In genomic region chr4:117800636-117801035, GRCh38 we compare ENCODE assay signal across 30 cellular contexts.
"Had no signal": no experiment of that assay in that cellular context is flagged by ENCODE, and none has a peak within 500 bp of the region (broad histone marks: within the 10 kb centered on the region; RNA-seq: fewer than 3 reads in every experiment).

No MANE protein-coding gene starts in this region.

- H3K4me3 ChIP-seq: adrenal gland, ascending aorta, body of pancreas, breast epithelium, cardiac muscle cell had no signal

- H3K36me3 ChIP-seq: adrenal gland, ascending aorta, brain microvascular endothelial cell, breast epithelium, cardiac muscle cell had no signal

- H3K4me1 ChIP-seq: adrenal gland, ascending aorta, body of pancreas, breast epithelium had no signal

- H3K27ac ChIP-seq: adrenal gland, ascending aorta, body of pancreas, brain microvascular endothelial cell, breast epithelium, cardiac muscle cell had no signal

- H3K27me3 ChIP-seq: adrenal gland, ascending aorta, body of pancreas, brain microvascular endothelial cell, breast epithelium, cardiac muscle cell had no signal

- H3K9me3 ChIP-seq: adrenal gland, ascending aorta, body of pancreas, breast epithelium had no signal

- DNase-seq: activated effector memory CD4-positive, alpha-beta T cell treated with anti-CD3 and anti-CD28 coated beads, Interleukin-2, amount 50 U/mL, for 16 hours; activated effector memory CD4-positive, alpha-beta T cell treated with Interleukin-2 at 50 U/mL for 16 hours; activated gamma-delta T cell; activated gamma-delta T cell treated with Interleukin-2 at 50 U/mL for 16 hours; activated naive CD4-positive, alpha-beta T cell; activated naive CD4-positive, alpha-beta T cell treated with anti-CD3 and anti-CD28 coated beads for 36 hours; activated naive CD4-positive, alpha-beta T cell treated with anti-CD3 and anti-CD28 coated beads, Interleukin-2, amount 10 ng/mL, durations not matched to agents 7 days and 5 days; activated naive CD4-positive, alpha-beta T cell treated with anti-CD3 and anti-CD28 coated beads, Interleukin-2, amount 50 U/mL, for 16 hours; activated naive CD4-positive, alpha-beta T cell treated with Interleukin-2 at 50 U/mL for 16 hours; activated naive CD8-positive, alpha-beta T cell treated with anti-CD3 and anti-CD28 coated beads for 36 hours; activated naive CD8-positive, alpha-beta T cell treated with anti-CD3 and anti-CD28 coated beads, Interleukin-2, amount 10 ng/mL, durations not matched to agents 7 days and 5 days; activated naive CD8-positive, alpha-beta T cell treated with anti-CD3 and anti-CD28 coated beads, Interleukin-2, amount 50 U/mL, for 24 hours; activated T-cell treated with anti-CD3 and anti-CD28 coated beads, Interleukin-2, amount 50 U/mL, for 1 hour; activated T-cell treated with anti-CD3 and anti-CD28 coated beads, Interleukin-2, amount 50 U/mL, for 24 hours; activated T-cell treated with anti-CD3 and anti-CD28 coated beads, Interleukin-2, amount 50 U/mL, for 4 hours; activated T-cell treated with anti-CD3 and anti-CD28 coated beads, Interleukin-2, amount 50 U/mL, for 48 hours; activated T-cell treated with anti-CD3 and anti-CD28 coated beads, Interleukin-2, amount 50 U/mL, for 72 hours; adrenal gland; amniotic stem cell; amygdala; anterior cingulate cortex; aorta; body of pancreas; brain microvascular endothelial cell; caudate nucleus; central memory CD4-positive, alpha-beta T cell; cerebellar nuclear complex had no signal
